Comparison of ENCODE assay signal across 10 cellular contexts in genomic region chr2:241273552-241273988, GRCh38. TPM values are rescaled to one million over a fixed set of nuclear protein-coding genes. Genes with fewer than 3 reads are reported as not detected.
A peak's percentile ranks its signal among the peaks of the same experiment; 100 is the strongest.
DNase-seq lines count a peak whose midpoint lies in the region; ATAC-seq, FAIRE-seq and TF ChIP-seq lines count a peak whose summit lies in the region.
"Had no signal": no experiment of that assay in that cellular context is flagged by ENCODE, and none has a peak within 500 bp of the region (broad histone marks: within the 10 kb centered on the region; RNA-seq: fewer than 3 reads in every experiment).

No MANE protein-coding gene starts in this region.

- TF ChIP-seq POLR2A in HCT116 (IDR thresholded peaks at IDR 0.05; ENCODE audit: borderline replicate concordance, extremely low read depth, insufficient read depth, insufficient read length) = no peak

- H3K27ac ChIP-seq in A673 (ENCODE audit: low read depth, low read length, poor library complexity, severe bottlenecking) = no peak overlapping the region
- H3K27ac ChIP-seq in HCT116 (ENCODE audit: low read depth, low read length) = no peak overlapping the region; the same call in 1 of the 2 replicates
- no peak overlapping the region for H3K27ac ChIP-seq in astrocyte (ENCODE audit: low read depth, low read length)
- H3K27ac ChIP-seq in mucosa of rectum (ENCODE audit: low read depth in 2 of 2, low read length in 2 of 2) = peak overlapping the region in 1 of 2 donors; percentile 71

- H3K36me3 ChIP-seq in A673 (ENCODE audit: insufficient read depth, low read length, poor library complexity, severe bottlenecking) (peaks cover 6% of the 10 kb centered on the region), HCT116 (ENCODE audit: control insufficient read depth in 1 of 2, insufficient read depth in 2 of 2, low read length in 2 of 2) (0 out of 4 replicates have a peak, but pooled peaks cover 0 to 4% of the 10 kb centered on the region in 2 experiments), astrocyte (ENCODE audit: insufficient read depth, low read length) (peaks cover under 1% of the 10 kb centered on the region), mucosa of rectum (ENCODE audit: control insufficient read depth in 2 of 2, insufficient read depth in 2 of 2, low read length in 2 of 2) (peaks cover 3 to 8% of the 10 kb centered on the region in 2 donors)

- POLR2A ChIA-PET in A673 (lab: Charles Lee; ENCODE audit: low non-redundant PET) = interaction anchor here (0.7 kb wide), 1 partner anchor 32 kb away, joined by 3 read pairs; no protein-coding TSS in a partner anchor
- POLR2A ChIA-PET in HCT116 (lab: Charles Lee) = no interaction called here

- TF ChIP-seq CTCF in A673 (conservative IDR thresholded peaks at IDR 0.05; ENCODE audit: low read depth, low read length) = 0 out of 2 replicates have a peak, but pooled peaks have one; percentile 13
- TF ChIP-seq CTCF in HCT116 (IDR thresholded peaks at IDR 0.05 in 2 of 3, conservative IDR thresholded peaks at IDR 0.05 in 1 of 3; ENCODE audit: borderline replicate concordance in 1 of 3, insufficient read depth in 1 of 3, low read depth in 2 of 3, low read length in 2 of 3) = peak in 1 of 3 experiments; percentile 12; a peak in 1 of 6 replicates
- TF ChIP-seq CTCF in astrocyte (IDR thresholded peaks at IDR 0.05; ENCODE audit: insufficient read depth, low read depth, low read length) = no peak

- H4K20me1 ChIP-seq in HCT116 (ENCODE audit: insufficient read depth) (peaks cover 29% of the 10 kb centered on the region; the same call in 1 of the 2 replicates), astrocyte (ENCODE audit: insufficient read depth, low read length) (peaks cover 81% of the 10 kb centered on the region)

- CTCF ChIA-PET in A673 (lab: Charles Lee) = no interaction called here
- CTCF ChIA-PET in HCT116 (lab: Charles Lee) = no interaction called here

- H3K9ac ChIP-seq in HCT116 (ENCODE audit: low read length) (peak overlapping the region; percentile 84), astrocyte (ENCODE audit: low read length) (peak overlapping the region; percentile 80), mucosa of rectum (ENCODE audit: low read depth in 1 of 2, low read length in 2 of 2) (peak overlapping the region; percentile 55 to 72)

- no peaks in the 10 kb centered on the region for H3K27me3 Mint-ChIP-seq in astrocyte (ENCODE audit: low read depth, unreplicated experiment)

- RAD21 ChIA-PET in HCT116 (lab: Charles Lee; ENCODE audit: low non-redundant PET in 1 of 2, low total read pairs in 2 of 2, uncharacterized antibody in 2 of 2, unreplicated experiment in 2 of 2) = no interaction called here

- peaks cover 31% of the 10 kb centered on the region for H3K4me1 Mint-ChIP-seq in astrocyte (ENCODE audit: low read depth, unreplicated experiment)

- intact Hi-C loops in A673 (cut with micrococcal nuclease; ENCODE audit: unreplicated experiment) = no loop called here
- intact Hi-C loops in HCT116 (cut with micrococcal nuclease) = loop anchor here (5.0 kb wide), 1 partner anchor 44 kb away; the partner anchor contains the start of genes HDLBP and SEPTIN2

- H2AFZ ChIP-seq in HCT116 (ENCODE audit: low read depth, low read length, poor library complexity, severe bottlenecking) (no peak overlapping the region), astrocyte (ENCODE audit: low read depth, low read length) (no peak overlapping the region)

- H3K79me2 ChIP-seq in HCT116 (ENCODE audit: insufficient read depth, low read length) = peaks cover 97% of the 10 kb centered on the region
- peaks cover 96% of the 10 kb centered on the region for H3K79me2 ChIP-seq in astrocyte (ENCODE audit: insufficient read depth, low read length)

- H3K9me3 ChIP-seq in A673 (ENCODE audit: low read depth, low read length, poor library complexity, severe bottlenecking) = peaks cover 4% of the 10 kb centered on the region
- H3K9me3 ChIP-seq in HCT116 (ENCODE audit: control insufficient read depth in 1 of 2, insufficient read depth in 1 of 2, low read depth in 1 of 2, low read length in 2 of 2) = 0 out of 4 replicates have a peak, but pooled peaks cover 0 to 3% of the 10 kb centered on the region in 2 experiments
- H3K9me3 ChIP-seq in astrocyte (ENCODE audit: insufficient read depth, low read depth, low read length) = no peaks in the 10 kb centered on the region
- H3K9me3 ChIP-seq in mucosa of rectum (ENCODE audit: control insufficient read depth in 2 of 2, low read length in 2 of 2) = no peaks in the 10 kb centered on the region

- H3K4me3 Mint-ChIP-seq in astrocyte (ENCODE audit: unreplicated experiment) = peak overlapping the region; percentile 80

- H3K9me3 Mint-ChIP-seq in astrocyte (ENCODE audit: unreplicated experiment) = peaks cover 3% of the 10 kb centered on the region

- H3K4me1 ChIP-seq in A673 (ENCODE audit: insufficient read depth, low read length, poor library complexity, severe bottlenecking) = peaks cover 11% of the 10 kb centered on the region
- H3K4me1 ChIP-seq in HCT116 (ENCODE audit: control insufficient read depth in 1 of 2, insufficient read depth in 2 of 2, low read length in 2 of 2) = peaks cover 21 to 51% of the 10 kb centered on the region in 2 experiments; a peak in 3 of 4 replicates
- H3K4me1 ChIP-seq in astrocyte (ENCODE audit: insufficient read depth, low read length) = peaks cover 33% of the 10 kb centered on the region
- H3K4me1 ChIP-seq in mucosa of rectum (ENCODE audit: control insufficient read depth in 2 of 2, insufficient read depth in 2 of 2, low read length in 2 of 2) = peaks cover 20 to 25% of the 10 kb centered on the region in 2 donors

- H3K4me2 ChIP-seq in HCT116 (ENCODE audit: low read length) = peak overlapping the region; percentile 81; the same call in 1 of the 2 replicates
- H3K4me2 ChIP-seq in astrocyte (ENCODE audit: low read length) = peak overlapping the region; percentile 87

- peak overlapping the region; percentile 83 for H3K27ac Mint-ChIP-seq in astrocyte (ENCODE audit: unreplicated experiment)

- no peak overlapping the region for H3K4me3 ChIP-seq in A673 (ENCODE audit: low read depth, low read length, poor library complexity, severe bottlenecking)
- peak overlapping the region in 1 of 2 experiments; percentile 68; a peak in 1 of 4 replicates for H3K4me3 ChIP-seq in HCT116 (replicated peaks in 1 of 2; ENCODE audit: low read depth in 1 of 2, low read length in 2 of 2)
- no peak overlapping the region for H3K4me3 ChIP-seq in astrocyte (ENCODE audit: insufficient read depth, low read depth, low read length)
- peak overlapping the region; percentile 75 to 76 for H3K4me3 ChIP-seq in mucosa of rectum (ENCODE audit: low read length in 2 of 2)

- no peak for FAIRE-seq in astrocyte (lab: Jason Lieb, UNC)

- no peak for ATAC-seq in HCT116
- no peak for ATAC-seq in GM19324 (IDR thresholded peaks at IDR 0.05; ENCODE audit: low FRiP score, unreplicated experiment)
- no peak for ATAC-seq in HG02763 (IDR thresholded peaks at IDR 0.05; ENCODE audit: unreplicated experiment)

- no peaks in the 10 kb centered on the region for H3K9me2 ChIP-seq in HCT116 (ENCODE audit: insufficient read depth)

- no TSS peak for BruUV-seq in A673 (replicated peaks; lab: Mats Ljungman, UMichigan)
- no TSS peak for BruUV-seq in HCT116 (replicated peaks; lab: Mats Ljungman, UMichigan)

- DNase-seq in A673 (ENCODE audit: low spot score) = peak; percentile 17
- no peak for DNase-seq in HCT116 (ENCODE audit: low read depth, low spot score)
- no peak for DNase-seq in astrocyte (ENCODE audit: low read depth)
- DNase-seq in GF-D8 (lab: John Stamatoyannopoulos, UW) = no peak
- no peak for DNase-seq in middle frontal gyrus (ENCODE audit: extremely low spot score, low spot score)
- DNase-seq: activated effector memory CD4-positive, alpha-beta T cell treated with anti-CD3 and anti-CD28 coated beads, Interleukin-2, amount 50 U/mL, for 16 hours; NCI-H524 had no signal

- no peaks in the 10 kb centered on the region for H3K27me3 ChIP-seq in A673 (replicated peaks; ENCODE audit: insufficient read depth, low read depth, low read length, poor library complexity)
- H3K27me3 ChIP-seq in HCT116 (ENCODE audit: insufficient read depth, low read length) = no peaks in the 10 kb centered on the region
- H3K27me3 ChIP-seq in astrocyte (ENCODE audit: insufficient read depth, low read length) = no peaks in the 10 kb centered on the region
- H3K27me3 ChIP-seq in mucosa of rectum (ENCODE audit: control insufficient read depth in 2 of 2, insufficient read depth in 2 of 2, low read length in 2 of 2) = no peaks in the 10 kb centered on the region

- H3K36me3 Mint-ChIP-seq in astrocyte (ENCODE audit: low read depth, unreplicated experiment) = peaks cover 19% of the 10 kb centered on the region

- TF ChIP-seq RAD21 in HCT116 (IDR thresholded peaks at IDR 0.05; ENCODE audit: low read depth) = no peak

TF ChIP-seq in HCT116, 20 proteins besides CTCF, POLR2A, EP300 and RAD21:
- TF ChIP-seq ELF1 (IDR thresholded peaks at IDR 0.05; ENCODE audit: borderline replicate concordance, low read depth) (no peak), EGR1 (IDR thresholded peaks at IDR 0.05; ENCODE audit: low read depth) (no peak), EZH2phosphoT487 (IDR thresholded peaks at IDR 0.05; ENCODE audit: borderline replicate concordance) (no peak), SIN3A (IDR thresholded peaks at IDR 0.05; ENCODE audit: low read depth) (no peak), SP1 (IDR thresholded peaks at IDR 0.05; ENCODE audit: low read depth) (no peak), YY1 (IDR thresholded peaks at IDR 0.05; ENCODE audit: extremely low read depth, insufficient replicate concordance, low read depth, low read length) (no peak), JUND (IDR thresholded peaks at IDR 0.05) (no peak)
- TF ChIP-seq, protein P1, sequence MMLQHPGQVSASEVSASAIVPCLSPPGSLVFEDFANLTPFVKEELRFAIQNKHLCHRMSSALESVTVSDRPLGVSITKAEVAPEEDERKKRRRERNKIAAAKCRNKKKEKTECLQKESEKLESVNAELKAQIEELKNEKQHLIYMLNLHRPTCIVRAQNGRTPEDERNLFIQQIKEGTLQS (IDR thresholded peaks at IDR 0.05) = no peak

RNA-seq across cellular contexts. Expression of gene HDLBP, which starts 41.9 kb away (rescaled TPM):
- total RNA-seq in A673 (2021) (510 and 581 TPM in 2 replicates), HCT116 (2021; ENCODE audit: unreplicated experiment) (462 TPM), astrocyte (922 and 975 TPM in 2 replicates)
- 286 and 296 TPM in 2 replicates for polyA plus RNA-seq in HCT116 (2012)

RNA-seq across cellular contexts. Expression of gene SEPTIN2, which starts 42.2 kb away (rescaled TPM):
- total RNA-seq in A673 (2021) (342 and 360 TPM in 2 replicates), HCT116 (2021; ENCODE audit: unreplicated experiment) (317 TPM), astrocyte (544 and 552 TPM in 2 replicates)
- 155 and 167 TPM in 2 replicates for polyA plus RNA-seq in HCT116 (2012)

Comparison
In these comparisons a context has a peak if more than half of its experiments do, and no peak if none do; other contexts are left out.
1. H3K4me3 ChIP-seq: peak in mucosa of rectum (2 of 2); none in A673 (single experiment) and astrocyte (single experiment).
2. Peak in every context shown above with its lines, with median percentiles within 50 percentile points of each other: H3K9ac ChIP-seq.